12 cellular contexts compared by ENCODE assay signal in genomic region chr6:131948221-131948661, GRCh38. TPM values are rescaled to one million over a fixed set of nuclear protein-coding genes. Genes with fewer than 3 reads are reported as not detected.
DNase-seq lines count a peak whose midpoint lies in the region; ATAC-seq, FAIRE-seq and TF ChIP-seq lines count a peak whose summit lies in the region.
"Had no signal": no experiment of that assay in that cellular context is flagged by ENCODE, and none has a peak within 500 bp of the region (broad histone marks: within the 10 kb centered on the region; RNA-seq: fewer than 3 reads in every experiment).

No MANE protein-coding gene starts in this region.

- no peak for TF ChIP-seq EP300 in transverse colon (IDR thresholded peaks at IDR 0.05; ENCODE audit: low read depth)

- in situ Hi-C loops in transverse colon (cut with MboI; ENCODE audit: low pct_ligation_motif_present in 1 of 4, low pct_unique_long_range_greater_than_20kb in 1 of 4, low sequenced_read_pairs in 3 of 4): loop anchor here in 1 of 4 donors (25.0 kb wide), 1 partner anchor 264 kb away; no protein-coding TSS in a partner anchor

- no peak overlapping the region for H2AFZ ChIP-seq in endothelial cell of umbilical vein (ENCODE audit: low read depth, low read length)

- no peak for ATAC-seq in GM19455 (IDR thresholded peaks at IDR 0.05; ENCODE audit: unreplicated experiment)
- ATAC-seq in GM18870 (IDR thresholded peaks at IDR 0.05; ENCODE audit: unreplicated experiment): no peak
- no peak for ATAC-seq in GM21825 (IDR thresholded peaks at IDR 0.05; ENCODE audit: unreplicated experiment)
- ATAC-seq: activated CD4-positive, alpha-beta T cell treated with anti-CD3 and anti-CD28 coated beads for 36 hours; foreskin keratinocyte had no signal

- TF ChIP-seq CTCF in endothelial cell of umbilical vein (IDR thresholded peaks at IDR 0.05; ENCODE audit: extremely low read depth in 1 of 2, insufficient read depth in 1 of 2, low read depth in 1 of 2, low read length in 2 of 2) (no peak), transverse colon (IDR thresholded peaks at IDR 0.05) (no peak)

- H3K36me3 ChIP-seq in endothelial cell of umbilical vein (ENCODE audit: control insufficient read depth in 2 of 2, extremely low read depth in 1 of 2, insufficient read depth in 2 of 2, low read length in 2 of 2): peaks cover 10 to 11% of the 10 kb centered on the region in 2 experiments
- peaks cover 0 to 21% of the 10 kb centered on the region in 2 donors for H3K36me3 ChIP-seq in muscle layer of duodenum (ENCODE audit: control insufficient read depth in 1 of 2, insufficient read depth in 2 of 2, low read length in 2 of 2)
- H3K36me3 ChIP-seq in transverse colon: no peaks in the 10 kb centered on the region
- H3K36me3 ChIP-seq in H7 (replicated peaks; ENCODE audit: control insufficient read depth, insufficient read depth, low read length): peaks cover 19% of the 10 kb centered on the region

- CTCF ChIA-PET in endothelial cell of umbilical vein (lab: Charles Lee): interaction anchor here (1.1 to 7.2 kb wide), 6 partner anchors 16 to 270 kb away, joined by 3 to 74 read pairs (median 4); no protein-coding TSS in a partner anchor

- no peak for FAIRE-seq in endothelial cell of umbilical vein (lab: Jason Lieb, UNC)

- H3K27me3 ChIP-seq in endothelial cell of umbilical vein (ENCODE audit: control insufficient read depth in 2 of 2, insufficient read depth in 2 of 2, low read length in 2 of 2) (no peaks in the 10 kb centered on the region), muscle layer of duodenum (ENCODE audit: low read depth, low read length) (no peaks in the 10 kb centered on the region), transverse colon (no peaks in the 10 kb centered on the region), H7 (ENCODE audit: control insufficient read depth, insufficient read depth, low read length) (no peaks in the 10 kb centered on the region)
- H3K27me3 ChIP-seq: foreskin keratinocyte had no signal

- DNase-seq in endothelial cell of umbilical vein (ENCODE audit: low read depth, low spot score): peak; percentile 83
- no peak for DNase-seq in transverse colon
- no peak for DNase-seq in H7
- DNase-seq: activated CD4-positive, alpha-beta T cell treated with anti-CD3 and anti-CD28 coated beads for 36 hours; activated naive CD8-positive, alpha-beta T cell treated with anti-CD3 and anti-CD28 coated beads, Interleukin-2, amount 10 ng/mL, durations not matched to agents 7 days and 5 days; NCI-H2107 had no signal

- no peaks in the 10 kb centered on the region for H4K20me1 ChIP-seq in endothelial cell of umbilical vein (replicated peaks; ENCODE audit: control insufficient read depth, extremely low read depth, insufficient read depth, low read length)

- intact Hi-C loops in endothelial cell of umbilical vein (cut with micrococcal nuclease): no loop called here
- intact Hi-C loops in transverse colon (cut with DNase I; ENCODE audit: low total_unique reads): no loop called here

- POLR2A ChIA-PET in endothelial cell of umbilical vein (lab: Charles Lee): interaction anchor here (0.9 to 7.3 kb wide), 5 partner anchors 24 to 270 kb away, joined by 3 to 200 read pairs (median 135); no protein-coding TSS in a partner anchor

- 68 to 75% methylated on average over 3 of the region's 3 CpGs for WGBS in transverse colon (ENCODE audit: low coverage in 1 of 2), 2 donors

- no TSS peak for BruUV-seq in endothelial cell of umbilical vein (replicated peaks; lab: Mats Ljungman, UMichigan)

- peak overlapping the region; percentile 98 for H3K9ac ChIP-seq in endothelial cell of umbilical vein (replicated peaks; ENCODE audit: extremely low read depth, insufficient read depth, low read length)

- H3K4me1 ChIP-seq in endothelial cell of umbilical vein (ENCODE audit: control insufficient read depth, extremely low read depth, insufficient read depth, low read length) (peaks cover 18% of the 10 kb centered on the region), muscle layer of duodenum (ENCODE audit: control insufficient read depth in 1 of 2, insufficient read depth in 2 of 2, low read length in 2 of 2) (peaks cover 0 to 6% of the 10 kb centered on the region in 2 donors), transverse colon (peaks cover 0 to 21% (median 8%) of the 10 kb centered on the region in 4 donors)

- no peaks in the 10 kb centered on the region for H3K9me3 ChIP-seq in endothelial cell of umbilical vein (replicated peaks; ENCODE audit: control insufficient read depth, insufficient read depth, low read length)
- no peaks in the 10 kb centered on the region for H3K9me3 ChIP-seq in muscle layer of duodenum (ENCODE audit: control insufficient read depth in 1 of 2, low read length in 2 of 2)
- no peaks in the 10 kb centered on the region for H3K9me3 ChIP-seq in transverse colon

- H3K79me2 ChIP-seq in endothelial cell of umbilical vein (ENCODE audit: control insufficient read depth, insufficient read depth, low read length): peaks cover 31% of the 10 kb centered on the region

- peak overlapping the region; percentile 69 for H3K27ac ChIP-seq in endothelial cell of umbilical vein (ENCODE audit: insufficient read depth, low read depth, low read length)
- peak overlapping the region; percentile 96 for H3K27ac ChIP-seq in muscle layer of duodenum (ENCODE audit: low read length)
- peak overlapping the region; percentile 95 to 97 (median 96) for H3K27ac ChIP-seq in transverse colon
- H3K27ac ChIP-seq: foreskin keratinocyte had no signal

- TF ChIP-seq POLR2A in endothelial cell of umbilical vein (IDR thresholded peaks at IDR 0.05; ENCODE audit: low read depth, low read length) (peak; percentile 61), transverse colon (IDR thresholded peaks at IDR 0.05) (no peak)

- peak overlapping the region; percentile 59 for H3K4me2 ChIP-seq in endothelial cell of umbilical vein (ENCODE audit: insufficient read depth, low read length)

- H3K4me3 ChIP-seq in endothelial cell of umbilical vein (replicated peaks in 1 of 3; ENCODE audit: insufficient read depth in 1 of 3, low read depth in 1 of 3, low read length in 3 of 3) (peak overlapping the region in 2 of 3 experiments; percentile 88 to 93), muscle layer of duodenum (ENCODE audit: low read depth in 1 of 2, low read length in 2 of 2) (peak overlapping the region; percentile 80 to 83), transverse colon (peak overlapping the region in 3 of 4 donors; percentile 80 to 83 (median 82)), H7 (ENCODE audit: insufficient read depth, low read depth, low read length) (no peak overlapping the region)

- dilution Hi-C loops in endothelial cell of umbilical vein (cut with MboI; ENCODE audit: extremely low pct_ligation_motif_present, low sequenced_read_pairs): no loop called here

- H3K9me1 ChIP-seq in endothelial cell of umbilical vein (replicated peaks; ENCODE audit: control insufficient read depth, extremely low read depth, insufficient read depth, low read length): no peaks in the 10 kb centered on the region

TF ChIP-seq in PFSK-1, 5 proteins besides CTCF, POLR2A, EP300 and RAD21 (continues in another document):
- peak; percentile 37; the same call in 1 of the 2 replicates for TF ChIP-seq POLR2AphosphoS5 (IDR thresholded peaks at IDR 0.05; ENCODE audit: low read depth, low read length)

TF ChIP-seq in endothelial cell of umbilical vein, 7 proteins besides CTCF, POLR2A, EP300 and RAD21:
- no peak for TF ChIP-seq EZH2 (IDR thresholded peaks at IDR 0.05; ENCODE audit: borderline replicate concordance, low read depth, low read length, severe bottlenecking)
- TF ChIP-seq POLR2AphosphoS5 (IDR thresholded peaks at IDR 0.05; ENCODE audit: insufficient read depth, low read depth, low read length): peak; percentile 94
- TF ChIP-seq GATA2 (IDR thresholded peaks at IDR 0.05; ENCODE audit: insufficient read depth, insufficient read length, low read depth, low read length): no peak

RNA-seq across cellular contexts. Expression of gene CCN2, which starts 2.9 kb away (rescaled TPM):
- polyA plus RNA-seq in PFSK-1 (2012; ENCODE audit: insufficient read length, low read depth): 119 TPM
- total RNA-seq in endothelial cell of umbilical vein: 2,488 and 2,886 TPM in 2 replicates
- polyA plus RNA-seq in endothelial cell of umbilical vein: 1,646 and 1,926 TPM in 2 replicates
- polyA plus RNA-seq in endothelial cell of umbilical vein (2011; cell fraction: cytosol; rRNA removed): 2,191 and 2,482 TPM in 2 replicates
- polyA plus RNA-seq in endothelial cell of umbilical vein (2011; cell fraction: nucleus; rRNA removed): 2,136 and 2,278 TPM in 2 replicates
- polyA plus RNA-seq in endothelial cell of umbilical vein (2012): 2,295 and 2,601 TPM in 2 replicates
- polyA minus RNA-seq in endothelial cell of umbilical vein: 1,101 and 1,172 TPM in 2 replicates
- 1.2 TPM for polyA minus RNA-seq in endothelial cell of umbilical vein (2011; cell fraction: cytosol; rRNA and poly(A)+ RNA removed)
- 637 and 812 TPM in 2 replicates for polyA minus RNA-seq in endothelial cell of umbilical vein (2011; cell fraction: nucleus; rRNA and poly(A)+ RNA removed)
- 100 to 1,000 TPM in 1 of 4 donors, 10 to 100 TPM in 3; 37.0 to 146 (median 58.0) TPM for total RNA-seq in transverse colon
- total RNA-seq in H7 (2014; rRNA removed; shearing (Covaris generic)): 5.8 and 8.3 TPM in 2 replicates
- total RNA-seq: activated CD4-positive, alpha-beta T cell treated with anti-CD3 and anti-CD28 coated beads for 36 hours; activated naive CD8-positive, alpha-beta T cell treated with anti-CD3 and anti-CD28 coated beads, Interleukin-2, amount 10 ng/mL, durations not matched to agents 7 days and 5 days had no signal

Comparison
In these comparisons a context has a peak if more than half of its experiments do, and no peak if none do; other contexts are left out.
1. RNA of gene CCN2, which starts 2.9 kb away (total RNA-seq): 2,488 to 2,886 TPM in endothelial cell of umbilical vein; 37.0 to 146 TPM in transverse colon and 5.8 to 8.3 TPM in H7; every median in the first group is over 10 times any median in the second.
2. Peak in every context shown above with its lines, with median percentiles within 50 percentile points of each other: H3K27ac ChIP-seq.